In genomic region chr2:107392241-107392704, GRCh38 we compare ENCODE assay signal across 1 cellular context.
TF ChIP-seq lines count a peak whose summit lies in the region.

No MANE protein-coding gene starts in this region.

TF ChIP-seq in GM23338, 12 proteins besides CTCF, POLR2A, EP300 and RAD21 (continued from another document):
- TF ChIP-seq, protein P1, sequence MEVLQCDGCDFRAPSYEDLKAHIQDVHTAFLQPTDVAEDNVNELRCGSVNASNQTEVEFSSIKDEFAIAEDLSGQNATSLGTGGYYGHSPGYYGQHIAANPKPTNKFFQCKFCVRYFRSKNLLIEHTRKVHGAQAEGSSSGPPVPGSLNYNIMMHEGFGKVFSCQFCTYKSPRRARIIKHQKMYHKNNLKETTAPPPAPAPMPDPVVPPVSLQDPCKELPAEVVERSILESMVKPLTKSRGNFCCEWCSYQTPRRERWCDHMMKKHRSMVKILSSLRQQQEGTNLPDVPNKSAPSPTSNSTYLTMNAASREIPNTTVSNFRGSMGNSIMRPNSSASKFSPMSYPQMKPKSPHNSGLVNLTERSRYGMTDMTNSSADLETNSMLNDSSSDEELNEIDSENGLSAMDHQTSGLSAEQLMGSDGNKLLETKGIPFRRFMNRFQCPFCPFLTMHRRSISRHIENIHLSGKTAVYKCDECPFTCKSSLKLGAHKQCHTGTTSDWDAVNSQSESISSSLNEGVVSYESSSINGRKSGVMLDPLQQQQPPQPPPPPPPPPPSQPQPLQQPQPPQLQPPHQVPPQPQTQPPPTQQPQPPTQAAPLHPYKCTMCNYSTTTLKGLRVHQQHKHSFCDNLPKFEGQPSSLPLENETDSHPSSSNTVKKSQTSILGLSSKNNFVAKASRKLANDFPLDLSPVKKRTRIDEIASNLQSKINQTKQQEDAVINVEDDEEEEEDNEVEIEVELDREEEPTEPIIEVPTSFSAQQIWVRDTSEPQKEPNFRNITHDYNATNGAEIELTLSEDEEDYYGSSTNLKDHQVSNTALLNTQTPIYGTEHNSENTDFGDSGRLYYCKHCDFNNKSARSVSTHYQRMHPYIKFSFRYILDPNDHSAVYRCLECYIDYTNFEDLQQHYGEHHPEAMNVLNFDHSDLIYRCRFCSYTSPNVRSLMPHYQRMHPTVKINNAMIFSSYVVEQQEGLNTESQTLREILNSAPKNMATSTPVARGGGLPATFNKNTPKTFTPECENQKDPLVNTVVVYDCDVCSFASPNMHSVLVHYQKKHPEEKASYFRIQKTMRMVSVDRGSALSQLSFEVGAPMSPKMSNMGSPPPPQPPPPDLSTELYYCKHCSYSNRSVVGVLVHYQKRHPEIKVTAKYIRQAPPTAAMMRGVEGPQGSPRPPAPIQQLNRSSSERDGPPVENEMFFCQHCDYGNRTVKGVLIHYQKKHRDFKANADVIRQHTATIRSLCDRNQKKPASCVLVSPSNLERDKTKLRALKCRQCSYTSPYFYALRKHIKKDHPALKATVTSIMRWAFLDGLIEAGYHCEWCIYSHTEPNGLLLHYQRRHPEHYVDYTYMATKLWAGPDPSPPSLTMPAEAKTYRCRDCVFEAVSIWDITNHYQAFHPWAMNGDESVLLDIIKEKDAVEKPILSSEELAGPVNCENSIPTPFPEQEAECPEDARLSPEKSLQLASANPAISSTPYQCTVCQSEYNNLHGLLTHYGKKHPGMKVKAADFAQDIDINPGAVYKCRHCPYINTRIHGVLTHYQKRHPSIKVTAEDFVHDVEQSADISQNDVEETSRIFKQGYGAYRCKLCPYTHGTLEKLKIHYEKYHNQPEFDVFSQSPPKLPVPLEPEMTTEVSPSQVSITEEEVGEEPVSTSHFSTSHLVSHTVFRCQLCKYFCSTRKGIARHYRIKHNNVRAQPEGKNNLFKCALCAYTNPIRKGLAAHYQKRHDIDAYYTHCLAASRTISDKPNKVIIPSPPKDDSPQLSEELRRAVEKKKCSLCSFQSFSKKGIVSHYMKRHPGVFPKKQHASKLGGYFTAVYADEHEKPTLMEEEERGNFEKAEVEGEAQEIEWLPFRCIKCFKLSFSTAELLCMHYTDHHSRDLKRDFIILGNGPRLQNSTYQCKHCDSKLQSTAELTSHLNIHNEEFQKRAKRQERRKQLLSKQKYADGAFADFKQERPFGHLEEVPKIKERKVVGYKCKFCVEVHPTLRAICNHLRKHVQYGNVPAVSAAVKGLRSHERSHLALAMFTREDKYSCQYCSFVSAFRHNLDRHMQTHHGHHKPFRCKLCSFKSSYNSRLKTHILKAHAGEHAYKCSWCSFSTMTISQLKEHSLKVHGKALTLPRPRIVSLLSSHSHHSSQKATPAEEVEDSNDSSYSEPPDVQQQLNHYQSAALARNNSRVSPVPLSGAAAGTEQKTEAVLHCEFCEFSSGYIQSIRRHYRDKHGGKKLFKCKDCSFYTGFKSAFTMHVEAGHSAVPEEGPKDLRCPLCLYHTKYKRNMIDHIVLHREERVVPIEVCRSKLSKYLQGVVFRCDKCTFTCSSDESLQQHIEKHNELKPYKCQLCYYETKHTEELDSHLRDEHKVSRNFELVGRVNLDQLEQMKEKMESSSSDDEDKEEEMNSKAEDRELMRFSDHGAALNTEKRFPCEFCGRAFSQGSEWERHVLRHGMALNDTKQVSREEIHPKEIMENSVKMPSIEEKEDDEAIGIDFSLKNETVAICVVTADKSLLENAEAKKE (CRISPR knock-in tag; IDR thresholded peaks at IDR 0.05), result no peak
- TF ChIP-seq STAT1 (IDR thresholded peaks at IDR 0.05; ENCODE audit: unreplicated experiment), result no peak
- no peak for TF ChIP-seq ETS1 (IDR thresholded peaks at IDR 0.05)
